In the genomic region with DNA sequence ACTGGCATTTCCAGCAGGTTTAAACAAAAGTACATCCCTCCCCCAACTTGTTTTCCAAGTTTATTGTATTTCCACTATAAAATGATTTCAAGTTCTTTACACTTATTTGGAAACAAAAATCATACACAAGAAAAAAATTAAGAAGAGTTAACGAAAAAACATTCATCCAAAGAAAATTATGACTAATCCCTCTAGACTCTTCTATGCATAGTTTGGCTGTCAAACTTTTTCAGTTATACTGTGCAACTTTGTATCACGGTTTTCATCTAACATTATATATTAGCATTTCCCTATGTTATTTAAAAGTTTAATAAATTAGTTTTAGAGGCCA, we compare ENCODE assay signal across 8 cellular contexts. TPM values are rescaled to one million over a fixed set of nuclear protein-coding genes. Genes with fewer than 3 reads are reported as not detected.
DNase-seq lines count a peak whose midpoint lies in the region; ATAC-seq and TF ChIP-seq lines count a peak whose summit lies in the region.

No MANE protein-coding gene starts in this region.

- peak in 1 of 2 experiments; percentile 3 for DNase-seq in HAP-1 (ENCODE audit: low spot score in 2 of 2)
- no peak for DNase-seq in hepatocyte (ENCODE audit: low spot score)
- no peak for DNase-seq in smooth muscle cell (lab: John Stamatoyannopoulos, UW; ENCODE audit: unreplicated experiment)
- no peak for DNase-seq in stimulated activated CD4-positive, alpha-beta T cell treated with anti-CD3 and anti-CD28 coated beads, Interleukin-15, amount 100 ng/mL, for 24 hours
- DNase-seq in 8988T = no peak

- H3K79me2 ChIP-seq in hepatocyte = peaks cover 5% of the 10 kb centered on the region
- peaks cover 32% of the 10 kb centered on the region for H3K79me2 ChIP-seq in smooth muscle cell (ENCODE audit: low read depth)

- H3K4me1 ChIP-seq in HAP-1 (peaks cover 15% of the 10 kb centered on the region), hepatocyte (ENCODE audit: insufficient read depth) (peaks cover 10% of the 10 kb centered on the region), smooth muscle cell (ENCODE audit: low read depth) (peaks cover 13% of the 10 kb centered on the region)

- H3K9me2 ChIP-seq in hepatocyte (replicated peaks; ENCODE audit: insufficient read depth) = no peaks in the 10 kb centered on the region

- peak overlapping the region; percentile 76 for H3K4me2 ChIP-seq in hepatocyte
- peak overlapping the region; percentile 87 for H3K4me2 ChIP-seq in smooth muscle cell

- H3K36me3 ChIP-seq in HAP-1 (replicated peaks) (no peaks in the 10 kb centered on the region), hepatocyte (replicated peaks; ENCODE audit: insufficient read depth, low read depth) (no peaks in the 10 kb centered on the region), smooth muscle cell (ENCODE audit: low read depth) (no peaks in the 10 kb centered on the region)

- in situ Hi-C loops in HAP-1 (cut with MboI; ENCODE audit: low sequenced_read_pairs) = no loop called here

- H3K27ac ChIP-seq in hepatocyte (no peak overlapping the region), smooth muscle cell (ENCODE audit: low read depth) (peak overlapping the region; percentile 59)

- TF ChIP-seq CTCF in WI38 (IDR thresholded peaks at IDR 0.05; ENCODE audit: low read depth, low read length) (no peak), hepatocyte (IDR thresholded peaks at IDR 0.05; ENCODE audit: poor library complexity) (no peak), smooth muscle cell (IDR thresholded peaks at IDR 0.05; ENCODE audit: borderline replicate concordance, insufficient read depth, poor library complexity, severe bottlenecking) (no peak)

- H3K4me3 ChIP-seq in HAP-1 (peak overlapping the region; percentile 63), WI38 (ENCODE audit: low read depth, low read length) (peak overlapping the region; percentile 84), hepatocyte (peak overlapping the region; percentile 45), smooth muscle cell (peak overlapping the region; percentile 87)

- ATAC-seq in GM21723 (IDR thresholded peaks at IDR 0.05; ENCODE audit: unreplicated experiment) (no peak), GM18907 (IDR thresholded peaks at IDR 0.05; ENCODE audit: unreplicated experiment) (no peak)

- H3K9me3 ChIP-seq in HAP-1 (no peaks in the 10 kb centered on the region), hepatocyte (ENCODE audit: low read depth) (no peaks in the 10 kb centered on the region), smooth muscle cell (replicated peaks; ENCODE audit: low read depth) (no peaks in the 10 kb centered on the region)

- no peaks in the 10 kb centered on the region for H3F3A ChIP-seq in smooth muscle cell (ENCODE audit: low read depth)

- H4K20me1 ChIP-seq in hepatocyte (ENCODE audit: insufficient read depth, poor library complexity, severe bottlenecking) (no peaks in the 10 kb centered on the region), smooth muscle cell (ENCODE audit: low read depth) (no peaks in the 10 kb centered on the region)

- H2AFZ ChIP-seq in hepatocyte (peak overlapping the region; percentile 51), smooth muscle cell (ENCODE audit: low read depth) (peak overlapping the region; percentile 63)

- peak overlapping the region; percentile 78 for H3K9ac ChIP-seq in smooth muscle cell (ENCODE audit: low read depth)

- WGBS in hepatocyte (ENCODE audit: low lambda C conversion rate, missing lambda C conversion rate) = 1% methylated on average over 2 of the region's 2 CpGs
- 5% methylated on average over 2 of the region's 2 CpGs for WGBS in smooth muscle cell (ENCODE audit: low lambda C conversion rate)

- H3K27me3 ChIP-seq in HAP-1 (ENCODE audit: low read depth) = no peaks in the 10 kb centered on the region
- H3K27me3 ChIP-seq in hepatocyte = no peaks in the 10 kb centered on the region
- H3K27me3 ChIP-seq in smooth muscle cell (ENCODE audit: low read depth) = no peaks in the 10 kb centered on the region

RNA-seq across cellular contexts. Expression of gene WDCP, which starts 0.6 kb away (rescaled TPM):
- total RNA-seq in hepatocyte (6.0 and 6.8 TPM in 2 replicates), smooth muscle cell (7.7 and 9.1 TPM in 2 replicates)
- polyA plus RNA-seq in hepatocyte (1.4 and 2.4 TPM in 2 replicates), smooth muscle cell (2.5 and 3.1 TPM in 2 replicates)

RNA-seq across cellular contexts. Expression of gene FKBP1B, which starts 3.0 kb away (rescaled TPM):
- 20.2 and 24.4 TPM in 2 replicates for total RNA-seq in hepatocyte
- polyA plus RNA-seq in hepatocyte = 36.3 and 37.2 TPM in 2 replicates
- 17.2 and 17.5 TPM in 2 replicates for total RNA-seq in smooth muscle cell
- 26.3 and 29.8 TPM in 2 replicates for polyA plus RNA-seq in smooth muscle cell

RNA-seq across cellular contexts. Expression of gene SF3B6, which starts 29.6 kb away (rescaled TPM):
- total RNA-seq in hepatocyte (131 and 158 TPM in 2 replicates), smooth muscle cell (260 and 279 TPM in 2 replicates)
- polyA plus RNA-seq in hepatocyte (170 and 174 TPM in 2 replicates), smooth muscle cell (210 and 220 TPM in 2 replicates)

RNA-seq across cellular contexts. Expression of gene MFSD2B, which starts 36.7 kb away (rescaled TPM):
- not detected in 2 replicates for total RNA-seq in hepatocyte
- 0.25 TPM in 1 of 2 replicates, not detected in the other for polyA plus RNA-seq in hepatocyte
- 0.04 TPM in 1 of 2 replicates, not detected in the other for total RNA-seq in smooth muscle cell
- 0.54 and 1.7 TPM in 2 replicates for polyA plus RNA-seq in smooth muscle cell

RNA-seq across cellular contexts. Expression of gene TP53I3, which starts 38.1 kb away (rescaled TPM):
- total RNA-seq in hepatocyte (29.8 and 31.9 TPM in 2 replicates), smooth muscle cell (24.9 and 39.3 TPM in 2 replicates)
- polyA plus RNA-seq in hepatocyte (52.9 and 56.2 TPM in 2 replicates), smooth muscle cell (56.3 and 80.3 TPM in 2 replicates)
